27 cellular contexts compared by ENCODE assay signal in genomic region chr16:79069634-79070033, GRCh38.
A peak's percentile ranks its signal among the peaks of the same experiment; 100 is the strongest.
DNase-seq lines count a peak whose midpoint lies in the region; ATAC-seq and TF ChIP-seq lines count a peak whose summit lies in the region.
"Had no signal": no experiment of that assay in that cellular context is flagged by ENCODE, and none has a peak within 500 bp of the region (broad histone marks: within the 10 kb centered on the region; RNA-seq: fewer than 3 reads in every experiment).

No MANE protein-coding gene starts in this region.

- H3K36me3 ChIP-seq in gastroesophageal sphincter, result no peaks in the 10 kb centered on the region
- no peaks in the 10 kb centered on the region for H3K36me3 ChIP-seq in vagina
- H3K36me3 ChIP-seq: gastrocnemius medialis had no signal

- no peak overlapping the region for H3K4me3 ChIP-seq in gastroesophageal sphincter
- no peak overlapping the region for H3K4me3 ChIP-seq in vagina
- H3K4me3 ChIP-seq: gastrocnemius medialis, lung, mucosa of descending colon, psoas muscle, testis had no signal

- ATAC-seq in activated naive CD4-positive, alpha-beta T cell treated with anti-CD3 and anti-CD28 coated beads, Interleukin-2, amount 50 U/mL, for 72 hours, result peak; percentile 42 to 52
- ATAC-seq in gastroesophageal sphincter, result no peak
- peak; percentile 78 for ATAC-seq in stimulated activated effector memory CD8-positive, alpha-beta T cell treated with anti-CD3 and anti-CD28 coated beads, Interleukin-12 subunit alpha, Interleukin-12 subunit beta, amount 100 ng/mL, for 72 hours
- no peak for ATAC-seq in HG02981 (IDR thresholded peaks at IDR 0.05; ENCODE audit: unreplicated experiment)
- ATAC-seq: gastrocnemius medialis; natural killer cell treated with Interleukin-12 subunit alpha and Interleukin-12 subunit beta and Interleukin-15 and Interleukin-18, amount 100 ng/mL, for 72 hours; psoas muscle; T-cell had no signal

- no peak for DNase-seq in activated naive CD4-positive, alpha-beta T cell treated with anti-CD3 and anti-CD28 coated beads, Interleukin-2, amount 50 U/mL, for 72 hours (ENCODE audit: low spot score in 2 of 2)
- DNase-seq in activated naive CD4-positive, alpha-beta T cell treated with anti-CD3 and anti-CD28 coated beads, Interleukin-2, amount 50 U/mL, for 16 hours, result no peak
- DNase-seq in stimulated activated effector memory CD8-positive, alpha-beta T cell treated with anti-CD3 and anti-CD28 coated beads, Interleukin-12 subunit alpha, Interleukin-12 subunit beta, amount 100 ng/mL, for 72 hours (ENCODE audit: low spot score in 2 of 2), result no peak
- DNase-seq in vagina (ENCODE audit: extremely low spot score in 2 of 2) (no peak), KG1 (lab: John Stamatoyannopoulos, UW) (no peak)
- DNase-seq: activated B cell treated with CpG ODN at 0.5 μM for 24 hours; activated CD4-positive, alpha-beta T cell treated with anti-CD3 and anti-CD28 coated beads, Interleukin-2, amount 50 U/mL, for 48 hours; activated naive CD4-positive, alpha-beta T cell treated with anti-CD3 and anti-CD28 coated beads for 36 hours; activated T-cell treated with anti-CD3 and anti-CD28 coated beads, Interleukin-2, amount 50 U/mL, for 4 hours; DMS 273 treated with DMSO at 0.1 percent for 48 hours; gastrocnemius medialis; GOT3; HFFc6; kidney glomerular epithelial cell; NCI-H1694; NCI-H446 treated with DMSO at 0.1 percent for 48 hours; occipital lobe; psoas muscle; RPMI8226; stimulated activated CD4-positive, alpha-beta T cell treated with anti-CD3 and anti-CD28 coated beads, Interleukin-4, amount 100 ng/mL, for 24 hours; T-cell had no signal

- H3K27me3 ChIP-seq in gastroesophageal sphincter (no peaks in the 10 kb centered on the region), vagina (no peaks in the 10 kb centered on the region)
- H3K27me3 ChIP-seq: gastrocnemius medialis, testis had no signal

- no peak for TF ChIP-seq EP300 in gastroesophageal sphincter (IDR thresholded peaks at IDR 0.05)

- H3K9me3 Mint-ChIP-seq in activated naive CD4-positive, alpha-beta T cell treated with anti-CD3 and anti-CD28 coated beads, Interleukin-2, amount 50 U/mL, for 72 hours, result peaks cover 4 to 17% of the 10 kb centered on the region in 2 donors
- no peaks in the 10 kb centered on the region for H3K9me3 Mint-ChIP-seq in stimulated activated effector memory CD8-positive, alpha-beta T cell treated with anti-CD3 and anti-CD28 coated beads, Interleukin-12 subunit alpha, Interleukin-12 subunit beta, amount 100 ng/mL, for 72 hours
- H3K9me3 Mint-ChIP-seq: activated B cell treated with CpG ODN at 0.5 μM for 24 hours; activated naive CD4-positive, alpha-beta T cell treated with anti-CD3 and anti-CD28 coated beads for 36 hours; activated T-cell treated with anti-CD3 and anti-CD28 coated beads, Interleukin-2, amount 50 U/mL, for 4 hours; natural killer cell treated with Interleukin-12 subunit alpha and Interleukin-12 subunit beta and Interleukin-15 and Interleukin-18, amount 100 ng/mL, for 72 hours; T-cell had no signal

- H3K4me1 Mint-ChIP-seq in stimulated activated effector memory CD8-positive, alpha-beta T cell treated with anti-CD3 and anti-CD28 coated beads, Interleukin-12 subunit alpha, Interleukin-12 subunit beta, amount 100 ng/mL, for 72 hours, result peaks cover 56% of the 10 kb centered on the region

- H3K4me1 ChIP-seq in gastroesophageal sphincter (peaks cover 5 to 54% (median 10%) of the 10 kb centered on the region in 3 donors), vagina (peaks cover 26% of the 10 kb centered on the region)
- H3K4me1 ChIP-seq: gastrocnemius medialis, psoas muscle had no signal

- H3K4me3 Mint-ChIP-seq in stimulated activated effector memory CD8-positive, alpha-beta T cell treated with anti-CD3 and anti-CD28 coated beads, Interleukin-12 subunit alpha, Interleukin-12 subunit beta, amount 100 ng/mL, for 72 hours, result peak overlapping the region; percentile 17
- H3K4me3 Mint-ChIP-seq: activated B cell treated with CpG ODN at 0.5 μM for 24 hours; activated naive CD4-positive, alpha-beta T cell treated with anti-CD3 and anti-CD28 coated beads for 36 hours; activated T-cell treated with anti-CD3 and anti-CD28 coated beads, Interleukin-2, amount 50 U/mL, for 4 hours; HFFc6; natural killer cell treated with Interleukin-12 subunit alpha and Interleukin-12 subunit beta and Interleukin-15 and Interleukin-18, amount 100 ng/mL, for 72 hours; T-cell had no signal

- no peak overlapping the region for H3K27ac Mint-ChIP-seq in activated naive CD4-positive, alpha-beta T cell treated with anti-CD3 and anti-CD28 coated beads, Interleukin-2, amount 50 U/mL, for 72 hours
- H3K27ac Mint-ChIP-seq in stimulated activated effector memory CD8-positive, alpha-beta T cell treated with anti-CD3 and anti-CD28 coated beads, Interleukin-12 subunit alpha, Interleukin-12 subunit beta, amount 100 ng/mL, for 72 hours, result peak overlapping the region; percentile 65
- H3K27ac Mint-ChIP-seq: activated B cell treated with CpG ODN at 0.5 μM for 24 hours; activated naive CD4-positive, alpha-beta T cell treated with anti-CD3 and anti-CD28 coated beads for 36 hours; HFFc6; natural killer cell treated with Interleukin-12 subunit alpha and Interleukin-12 subunit beta and Interleukin-15 and Interleukin-18, amount 100 ng/mL, for 72 hours; T-cell had no signal

- intact Hi-C loops in vagina (cut with DNase I), result no loop called here

- peak overlapping the region; percentile 81 to 85 (median 82) for H3K27ac ChIP-seq in gastroesophageal sphincter
- peak overlapping the region; percentile 70 for H3K27ac ChIP-seq in vagina
- H3K27ac ChIP-seq: gastrocnemius medialis, psoas muscle had no signal

- TF ChIP-seq POLR2A in gastroesophageal sphincter (IDR thresholded peaks at IDR 0.05) (no peak), vagina (IDR thresholded peaks at IDR 0.05) (no peak)

- TF ChIP-seq CTCF in gastroesophageal sphincter (IDR thresholded peaks at IDR 0.05) (no peak), vagina (IDR thresholded peaks at IDR 0.05) (no peak)

- 41 to 50% methylated on average over 1 of the region's 1 CpG for WGBS in gastroesophageal sphincter (ENCODE audit: low coverage in 1 of 2), 2 donors

- peaks cover 0 to 21% of the 10 kb centered on the region in 2 donors for H3K36me3 Mint-ChIP-seq in activated naive CD4-positive, alpha-beta T cell treated with anti-CD3 and anti-CD28 coated beads, Interleukin-2, amount 50 U/mL, for 72 hours
- no peaks in the 10 kb centered on the region for H3K36me3 Mint-ChIP-seq in stimulated activated effector memory CD8-positive, alpha-beta T cell treated with anti-CD3 and anti-CD28 coated beads, Interleukin-12 subunit alpha, Interleukin-12 subunit beta, amount 100 ng/mL, for 72 hours
- H3K36me3 Mint-ChIP-seq: natural killer cell treated with Interleukin-12 subunit alpha and Interleukin-12 subunit beta and Interleukin-15 and Interleukin-18, amount 100 ng/mL, for 72 hours; T-cell had no signal

- no peaks in the 10 kb centered on the region for H3K9me3 ChIP-seq in gastroesophageal sphincter
- no peaks in the 10 kb centered on the region for H3K9me3 ChIP-seq in vagina
- H3K9me3 ChIP-seq: gastrocnemius medialis, mucosa of descending colon, psoas muscle, testis had no signal

Comparison
In these comparisons a context has a peak if more than half of its experiments do, and no peak if none do; other contexts are left out.
1. ATAC-seq: peak in activated naive CD4-positive, alpha-beta T cell treated with anti-CD3 and anti-CD28 coated beads, Interleukin-2, amount 50 U/mL, for 72 hours (2 of 2) and stimulated activated effector memory CD8-positive, alpha-beta T cell treated with anti-CD3 and anti-CD28 coated beads, Interleukin-12 subunit alpha, Interleukin-12 subunit beta, amount 100 ng/mL, for 72 hours (single experiment); none in gastroesophageal sphincter (single experiment) and HG02981 (single experiment).